In the genomic region with DNA sequence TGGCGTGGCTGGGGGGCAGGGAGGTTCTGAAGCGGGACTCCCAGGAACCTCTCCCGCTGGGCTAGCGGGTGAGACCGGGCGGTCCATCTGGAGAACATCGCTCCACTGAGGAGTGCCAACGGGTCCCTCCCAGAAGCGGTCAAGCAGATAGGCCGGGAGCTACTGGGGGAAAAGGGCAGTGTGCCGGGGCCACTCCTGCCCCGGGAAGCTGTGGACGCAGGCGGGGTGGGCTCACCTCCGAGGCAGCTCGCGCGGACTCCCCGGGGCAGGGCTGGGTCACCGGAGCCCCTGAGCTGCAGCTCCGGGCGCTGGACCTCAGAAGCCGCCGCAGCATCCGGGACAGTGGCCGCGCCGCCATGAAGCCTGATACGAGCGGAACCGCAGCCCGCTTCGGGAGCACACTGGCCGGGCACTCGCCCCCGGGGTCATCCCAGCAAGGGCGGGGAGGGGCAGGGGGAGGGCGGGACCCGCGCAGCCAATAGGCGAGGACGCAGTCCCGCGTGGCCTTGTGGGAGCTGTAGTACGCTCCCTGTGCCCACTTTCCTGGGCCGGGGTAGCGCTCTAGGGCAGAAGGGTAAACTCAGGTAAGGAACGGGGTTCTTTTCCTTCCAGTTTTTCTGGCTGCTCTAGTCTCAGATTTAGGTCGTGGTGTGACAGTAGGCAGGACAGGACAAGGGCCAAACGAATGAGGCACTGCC, we compare ENCODE assay signal across 8 cellular contexts.
A peak's percentile ranks its signal among the peaks of the same experiment; 100 is the strongest.
DNase-seq lines count a peak whose midpoint lies in the region; ATAC-seq and TF ChIP-seq lines count a peak whose summit lies in the region.

TSS of gene MOCS1 (minus strand) at position 403 of the 698 bp plus-strand sequence. CDS start at position 358, 45 bp downstream.

- DNase-seq in AG04449 (ENCODE audit: low read depth, low spot score) (no peak), HK-2 (ENCODE audit: unreplicated experiment) (peak; percentile 73), cardiac fibroblast (ENCODE audit: low read depth in 2 of 2) (peak; percentile 70 to 84), retinal pigment epithelial cell (ENCODE audit: low read depth) (no peak)
- peak; percentile 31 for DNase-seq in T-helper 2 cell treated with Interferon-gamma antibody and Interleukin-4, amounts not matched to agents 5 μg/mL and 100 μg/mL, for 36 hours (ENCODE audit: low spot score)

- peak within 1 kb of the TSS; percentile 72 for H3K4me3 ChIP-seq in AG04449 (ENCODE audit: low read depth, low read length)
- peak within 1 kb of the TSS; percentile 77 to 84 for H3K4me3 ChIP-seq in cardiac fibroblast (replicated peaks in 1 of 2; ENCODE audit: low read depth in 2 of 2, low read length in 2 of 2)
- H3K4me3 ChIP-seq in iPS-18c (ENCODE audit: insufficient read depth, low read depth, low read length), result peak within 1 kb of the TSS; percentile 91
- peak within 1 kb of the TSS; percentile 78 for H3K4me3 ChIP-seq in retinal pigment epithelial cell (ENCODE audit: low read length)

- peak within 1 kb of the TSS; percentile 86 for H3K4me3 Mint-ChIP-seq in T-helper 2 cell treated with Interferon-gamma antibody and Interleukin-4, amounts not matched to agents 5 μg/mL and 100 μg/mL, for 36 hours

- TF ChIP-seq CTCF in AG04449 (IDR thresholded peaks at IDR 0.05; ENCODE audit: insufficient read depth, low read length, missing control alignments) (no peak), cardiac fibroblast (IDR thresholded peaks at IDR 0.05; ENCODE audit: low read depth, low read length) (no peak), retinal pigment epithelial cell (conservative IDR thresholded peaks at IDR 0.05; ENCODE audit: low read depth, low read length) (no peak)

- CTCF ChIA-PET in AG04449 (lab: Yijun Ruan, JAX), result interaction anchor here (1.0 kb wide), 1 partner anchor 10 kb away, joined by 4 read pairs; no protein-coding TSS in a partner anchor

- H3K9me3 ChIP-seq in iPS-18c (ENCODE audit: control insufficient read depth, insufficient read depth, low read length), result no peaks in the 10 kb centered on the region

- POLR2A ChIA-PET in AG04449 (lab: Yijun Ruan, JAX), result interaction anchor here (0.7 to 1.0 kb wide), 2 partner anchors 51 to 666 kb away, joined by 3 read pairs; no protein-coding TSS in a partner anchor

- H3K27ac Mint-ChIP-seq in T-helper 2 cell treated with Interferon-gamma antibody and Interleukin-4, amounts not matched to agents 5 μg/mL and 100 μg/mL, for 36 hours, result no peak within 1 kb of the TSS

- H3K4me1 Mint-ChIP-seq in T-helper 2 cell treated with Interferon-gamma antibody and Interleukin-4, amounts not matched to agents 5 μg/mL and 100 μg/mL, for 36 hours (ENCODE audit: low read depth), result peaks cover 1% of the 10 kb centered on the region

- no peaks in the 10 kb centered on the region for H3K36me3 Mint-ChIP-seq in T-helper 2 cell treated with Interferon-gamma antibody and Interleukin-4, amounts not matched to agents 5 μg/mL and 100 μg/mL, for 36 hours (ENCODE audit: low read depth)

- ATAC-seq in GM21723 (IDR thresholded peaks at IDR 0.05; ENCODE audit: unreplicated experiment), result no peak
- ATAC-seq in HG03095 (IDR thresholded peaks at IDR 0.05; ENCODE audit: unreplicated experiment), result no peak

- H3K9me3 Mint-ChIP-seq in T-helper 2 cell treated with Interferon-gamma antibody and Interleukin-4, amounts not matched to agents 5 μg/mL and 100 μg/mL, for 36 hours, result no peaks in the 10 kb centered on the region

- peaks cover 36% of the 10 kb centered on the region for H3K27me3 Mint-ChIP-seq in T-helper 2 cell treated with Interferon-gamma antibody and Interleukin-4, amounts not matched to agents 5 μg/mL and 100 μg/mL, for 36 hours (ENCODE audit: low read depth)

Comparison
In these comparisons a context has a peak if more than half of its experiments do, and no peak if none do; other contexts are left out.
1. DNase-seq: peak in HK-2 (single experiment), T-helper 2 cell treated with Interferon-gamma antibody and Interleukin-4, amounts not matched to agents 5 μg/mL and 100 μg/mL, for 36 hours (single experiment) and cardiac fibroblast (2 of 2); none in AG04449 (single experiment) and retinal pigment epithelial cell (single experiment).
2. Peak in every context shown above with its lines, with median percentiles within 50 percentile points of each other: H3K4me3 ChIP-seq.